ENCODE assay signal across 7 cellular contexts in genomic region chr17:979539-980405, GRCh38. TPM values are rescaled to one million over a fixed set of nuclear protein-coding genes. Genes with fewer than 3 reads are reported as not detected.
DNase-seq lines count a peak whose midpoint lies in the region; ATAC-seq, FAIRE-seq and TF ChIP-seq lines count a peak whose summit lies in the region.

Gene NXN, minus strand, starts transcription at chr17:979776.

- no peaks in the 10 kb centered on the region for H3K9me3 Mint-ChIP-seq in activated CD4-positive, alpha-beta memory T cell treated with anti-CD3 and anti-CD28 coated beads for 36 hours

- H3K27me3 ChIP-seq in dorsolateral prefrontal cortex = peaks cover 0 to 8% (median 0%) of the 10 kb centered on the region in 45 donors
- no peaks in the 10 kb centered on the region for H3K27me3 ChIP-seq in lower lobe of right lung (ENCODE audit: low read depth)

- peaks cover 48% of the 10 kb centered on the region for H3K4me1 ChIP-seq in lower lobe of right lung

- ATAC-seq in HG02943 (IDR thresholded peaks at IDR 0.05; ENCODE audit: low read depth, unreplicated experiment) (peak; percentile 57), lower lobe of right lung (peak; percentile 95 to 98)

- H3K27ac ChIP-seq in dorsolateral prefrontal cortex (peak within 1 kb of the TSS in 54 of 59 donors; percentile 32 to 87 (median 73)), lower lobe of right lung (peak within 1 kb of the TSS; percentile 74)

- DNase-seq in GM18507 (ENCODE audit: extremely low spot score, insufficient read length, low read depth) (peak; percentile 93), NCI-H510A (lab: John Stamatoyannopoulos, UW) (peak; percentile 29), dorsolateral prefrontal cortex (peak; percentile 60 to 91 (median 82)), lower lobe of right lung (peak; percentile 89)
- peak; percentile 90 for DNase-seq in activated CD4-positive, alpha-beta memory T cell treated with anti-CD3 and anti-CD28 coated beads for 36 hours
- DNase-seq in stimulated activated CD4-positive, alpha-beta T cell treated with anti-CD3 and anti-CD28 coated beads, TNF-alpha, amount 100 ng/mL, for 1 hour (ENCODE audit: low read depth in 3 of 3, low spot score in 1 of 3) = peak; percentile 80 to 91 (median 88)

- peak; percentile 61 for FAIRE-seq in GM18507 (lab: Jason Lieb, UNC)

- POLR2A ChIA-PET in activated CD4-positive, alpha-beta memory T cell treated with anti-CD3 and anti-CD28 coated beads for 36 hours (lab: Charles Lee) = interaction anchor here (2.6 kb wide), 1 partner anchor 198 kb away, joined by 8 read pairs; the partner anchor contains the start of genes GLOD4 and MRM3

- intact Hi-C loops in activated CD4-positive, alpha-beta memory T cell treated with anti-CD3 and anti-CD28 coated beads for 36 hours (cut with micrococcal nuclease) = loop anchor here (5.0 kb wide), 2 partner anchors 197 to 567 kb away; partner anchors contain the start of genes GLOD4 and MRM3
- intact Hi-C loops in dorsolateral prefrontal cortex (cut with DNase I) (loop anchor here (1.0 to 5.0 kb wide), 3 partner anchors 77 to 567 kb away; a partner anchor contains a TSS), lower lobe of right lung (cut with DNase I) (no loop called here)

- H3K27ac Mint-ChIP-seq in activated CD4-positive, alpha-beta memory T cell treated with anti-CD3 and anti-CD28 coated beads for 36 hours = no peak within 1 kb of the TSS

- H3K4me3 Mint-ChIP-seq in activated CD4-positive, alpha-beta memory T cell treated with anti-CD3 and anti-CD28 coated beads for 36 hours = peak within 1 kb of the TSS; percentile 63

- H3K27me3 Mint-ChIP-seq in activated CD4-positive, alpha-beta memory T cell treated with anti-CD3 and anti-CD28 coated beads for 36 hours = peaks cover 26% of the 10 kb centered on the region

- no peaks in the 10 kb centered on the region for H3K36me3 Mint-ChIP-seq in activated CD4-positive, alpha-beta memory T cell treated with anti-CD3 and anti-CD28 coated beads for 36 hours

- H3K9me3 ChIP-seq in lower lobe of right lung = no peaks in the 10 kb centered on the region

- H3K4me3 ChIP-seq in dorsolateral prefrontal cortex (peak within 1 kb of the TSS; percentile 46 to 77 (median 66)), lower lobe of right lung (peak within 1 kb of the TSS; percentile 72)

- CTCF ChIA-PET in activated CD4-positive, alpha-beta memory T cell treated with anti-CD3 and anti-CD28 coated beads for 36 hours (lab: Charles Lee) = interaction anchor here (0.6 to 2.9 kb wide), 23 partner anchors 10 to 567 kb away, joined by 3 to 52 read pairs (median 4); partner anchors contain the start of genes GLOD4, MRM3, TIMM22 and VPS53

- TF ChIP-seq CTCF in dorsolateral prefrontal cortex (IDR thresholded peaks at IDR 0.05 in 54 of 56, conservative IDR thresholded peaks at IDR 0.05 in 2 of 56; ENCODE audit: low read depth in 1 of 56, partially characterized antibody in 56 of 56) = peak in 17 of 56 donors; percentile 5 to 34 (median 17)
- TF ChIP-seq CTCF in lower lobe of right lung (IDR thresholded peaks at IDR 0.05) = peak; percentile 8

- peaks cover 11% of the 10 kb centered on the region for H3K4me1 Mint-ChIP-seq in activated CD4-positive, alpha-beta memory T cell treated with anti-CD3 and anti-CD28 coated beads for 36 hours (ENCODE audit: low read depth)

- no peaks in the 10 kb centered on the region for H3K36me3 ChIP-seq in lower lobe of right lung

RNA-seq across cellular contexts. Expression of gene NXN, which starts in this region (rescaled TPM):
- under 1 TPM; 0.31 to 0.33 TPM for total RNA-seq in activated CD4-positive, alpha-beta memory T cell treated with anti-CD3 and anti-CD28 coated beads for 36 hours
- total RNA-seq in dorsolateral prefrontal cortex = 10 to 100 TPM in 109 of 120 experiments, 1 to 10 TPM in 11; 6.9 to 38.1 (median 15.4) TPM
- 42.6 TPM for total RNA-seq in lower lobe of right lung

Comparison
In these comparisons a context has a peak if more than half of its experiments do, and no peak if none do; other contexts are left out.
1. Peak in every context shown above with its lines: DNase-seq, ATAC-seq, H3K4me3 ChIP-seq and H3K27ac ChIP-seq.
2. RNA of gene NXN (total RNA-seq): 42.6 TPM in lower lobe of right lung (single experiment) and 6.9 to 38.1 TPM in dorsolateral prefrontal cortex; 0.31 to 0.33 TPM in activated CD4-positive, alpha-beta memory T cell treated with anti-CD3 and anti-CD28 coated beads for 36 hours; every median in the first group is over 4 times any median in the second.
3. Peak in DNase-seq in activated CD4-positive, alpha-beta memory T cell treated with anti-CD3 and anti-CD28 coated beads for 36 hours; RNA of the gene not detected or under 1 TPM.
4. DNase-seq: peak in every context shown above with its lines; median percentile 93 in GM18507; 90 in activated CD4-positive, alpha-beta memory T cell treated with anti-CD3 and anti-CD28 coated beads for 36 hours; 89 in lower lobe of right lung; 88 in stimulated activated CD4-positive, alpha-beta T cell treated with anti-CD3 and anti-CD28 coated beads, TNF-alpha, amount 100 ng/mL, for 1 hour; 82 in dorsolateral prefrontal cortex; 29 in NCI-H510A.